1 cellular context compared by ENCODE assay signal in the genomic region with DNA sequence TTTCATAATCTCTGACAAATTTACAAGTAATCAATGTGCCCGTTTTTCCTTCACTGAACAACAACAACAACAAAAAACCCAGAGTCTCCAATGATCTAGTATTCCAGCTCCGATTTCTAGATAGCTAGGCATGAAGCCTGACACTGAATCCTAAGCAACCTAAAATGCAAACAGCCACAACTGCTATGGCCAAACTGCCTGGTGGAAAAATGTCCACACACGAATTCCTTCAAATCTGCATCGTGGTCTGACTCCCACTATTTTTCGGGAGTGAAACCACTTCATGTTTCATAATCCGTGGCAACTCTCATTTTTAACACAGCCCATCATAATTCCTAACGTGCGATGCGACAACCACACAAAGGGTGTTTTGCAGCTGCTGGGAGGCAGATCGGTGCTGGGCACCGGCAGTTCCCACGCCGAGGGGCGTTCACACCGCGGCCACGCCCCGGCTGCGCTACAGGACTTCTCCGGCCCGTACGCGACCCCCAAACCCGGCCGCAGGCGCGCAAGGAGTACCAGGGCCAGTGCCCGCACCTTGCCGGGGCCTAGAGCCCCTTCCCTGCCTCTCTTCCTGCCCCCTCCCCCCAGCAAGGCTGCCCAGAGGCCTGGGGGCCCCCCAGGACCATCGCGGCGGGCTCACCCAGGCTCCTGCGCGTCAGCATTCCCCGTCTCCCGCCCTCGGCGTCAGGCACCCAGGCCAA.
TF ChIP-seq lines count a peak whose summit lies in the region.

No MANE protein-coding gene starts in this region.

TF ChIP-seq in K562, 482 proteins besides CTCF, POLR2A, EP300 and RAD21 (continued from another document and continues in another):
- TF ChIP-seq, protein P1, sequence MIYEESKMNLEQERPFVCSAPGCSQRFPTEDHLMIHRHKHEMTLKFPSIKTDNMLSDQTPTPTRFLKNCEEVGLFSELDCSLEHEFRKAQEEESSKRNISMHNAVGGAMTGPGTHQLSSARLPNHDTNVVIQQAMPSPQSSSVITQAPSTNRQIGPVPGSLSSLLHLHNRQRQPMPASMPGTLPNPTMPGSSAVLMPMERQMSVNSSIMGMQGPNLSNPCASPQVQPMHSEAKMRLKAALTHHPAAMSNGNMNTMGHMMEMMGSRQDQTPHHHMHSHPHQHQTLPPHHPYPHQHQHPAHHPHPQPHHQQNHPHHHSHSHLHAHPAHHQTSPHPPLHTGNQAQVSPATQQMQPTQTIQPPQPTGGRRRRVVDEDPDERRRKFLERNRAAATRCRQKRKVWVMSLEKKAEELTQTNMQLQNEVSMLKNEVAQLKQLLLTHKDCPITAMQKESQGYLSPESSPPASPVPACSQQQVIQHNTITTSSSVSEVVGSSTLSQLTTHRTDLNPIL (CRISPR knock-in tag; IDR thresholded peaks at IDR 0.05) = no peak
- no peak for TF ChIP-seq CEBPG (CRISPR knock-in tag; IDR thresholded peaks at IDR 0.05)
- no peak for TF ChIP-seq CEBPG (tag; conservative IDR thresholded peaks at IDR 0.05 in 1 of 2, IDR thresholded peaks at IDR 0.05 in 1 of 2)
- no peak for TF ChIP-seq ZBTB1 (CRISPR knock-in tag; IDR thresholded peaks at IDR 0.05; ENCODE audit: borderline replicate concordance, low read depth)
- TF ChIP-seq TARDBP (IDR thresholded peaks at IDR 0.05) = no peak
- TF ChIP-seq, protein P2, sequence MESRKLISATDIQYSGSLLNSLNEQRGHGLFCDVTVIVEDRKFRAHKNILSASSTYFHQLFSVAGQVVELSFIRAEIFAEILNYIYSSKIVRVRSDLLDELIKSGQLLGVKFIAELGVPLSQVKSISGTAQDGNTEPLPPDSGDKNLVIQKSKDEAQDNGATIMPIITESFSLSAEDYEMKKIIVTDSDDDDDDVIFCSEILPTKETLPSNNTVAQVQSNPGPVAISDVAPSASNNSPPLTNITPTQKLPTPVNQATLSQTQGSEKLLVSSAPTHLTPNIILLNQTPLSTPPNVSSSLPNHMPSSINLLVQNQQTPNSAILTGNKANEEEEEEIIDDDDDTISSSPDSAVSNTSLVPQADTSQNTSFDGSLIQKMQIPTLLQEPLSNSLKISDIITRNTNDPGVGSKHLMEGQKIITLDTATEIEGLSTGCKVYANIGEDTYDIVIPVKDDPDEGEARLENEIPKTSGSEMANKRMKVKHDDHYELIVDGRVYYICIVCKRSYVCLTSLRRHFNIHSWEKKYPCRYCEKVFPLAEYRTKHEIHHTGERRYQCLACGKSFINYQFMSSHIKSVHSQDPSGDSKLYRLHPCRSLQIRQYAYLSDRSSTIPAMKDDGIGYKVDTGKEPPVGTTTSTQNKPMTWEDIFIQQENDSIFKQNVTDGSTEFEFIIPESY (CRISPR knock-in tag; IDR thresholded peaks at IDR 0.05) = no peak
- TF ChIP-seq SUPT5H (IDR thresholded peaks at IDR 0.05) = no peak
- no peak for TF ChIP-seq MIER1 (IDR thresholded peaks at IDR 0.05; ENCODE audit: low read depth)
- TF ChIP-seq, protein P3, sequence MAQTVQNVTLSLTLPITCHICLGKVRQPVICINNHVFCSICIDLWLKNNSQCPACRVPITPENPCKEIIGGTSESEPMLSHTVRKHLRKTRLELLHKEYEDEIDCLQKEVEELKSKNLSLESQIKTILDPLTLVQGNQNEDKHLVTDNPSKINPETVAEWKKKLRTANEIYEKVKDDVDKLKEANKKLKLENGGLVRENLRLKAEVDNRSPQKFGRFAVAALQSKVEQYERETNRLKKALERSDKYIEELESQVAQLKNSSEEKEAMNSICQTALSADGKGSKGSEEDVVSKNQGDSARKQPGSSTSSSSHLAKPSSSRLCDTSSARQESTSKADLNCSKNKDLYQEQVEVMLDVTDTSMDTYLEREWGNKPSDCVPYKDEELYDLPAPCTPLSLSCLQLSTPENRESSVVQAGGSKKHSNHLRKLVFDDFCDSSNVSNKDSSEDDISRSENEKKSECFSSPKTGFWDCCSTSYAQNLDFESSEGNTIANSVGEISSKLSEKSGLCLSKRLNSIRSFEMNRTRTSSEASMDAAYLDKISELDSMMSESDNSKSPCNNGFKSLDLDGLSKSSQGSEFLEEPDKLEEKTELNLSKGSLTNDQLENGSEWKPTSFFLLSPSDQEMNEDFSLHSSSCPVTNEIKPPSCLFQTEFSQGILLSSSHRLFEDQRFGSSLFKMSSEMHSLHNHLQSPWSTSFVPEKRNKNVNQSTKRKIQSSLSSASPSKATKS (CRISPR knock-in tag; IDR thresholded peaks at IDR 0.05) = no peak
- TF ChIP-seq, protein P4, sequence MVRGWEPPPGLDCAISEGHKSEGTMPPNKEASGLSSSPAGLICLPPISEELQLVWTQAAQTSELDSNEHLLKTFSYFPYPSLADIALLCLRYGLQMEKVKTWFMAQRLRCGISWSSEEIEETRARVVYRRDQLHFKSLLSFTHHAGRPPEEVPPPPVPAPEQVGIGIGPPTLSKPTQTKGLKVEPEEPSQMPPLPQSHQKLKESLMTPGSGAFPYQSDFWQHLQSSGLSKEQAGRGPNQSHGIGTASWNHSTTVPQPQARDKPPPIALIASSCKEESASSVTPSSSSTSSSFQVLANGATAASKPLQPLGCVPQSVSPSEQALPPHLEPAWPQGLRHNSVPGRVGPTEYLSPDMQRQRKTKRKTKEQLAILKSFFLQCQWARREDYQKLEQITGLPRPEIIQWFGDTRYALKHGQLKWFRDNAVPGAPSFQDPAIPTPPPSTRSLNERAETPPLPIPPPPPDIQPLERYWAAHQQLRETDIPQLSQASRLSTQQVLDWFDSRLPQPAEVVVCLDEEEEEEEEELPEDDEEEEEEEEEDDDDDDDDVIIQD (CRISPR knock-in tag; IDR thresholded peaks at IDR 0.05) = no peak
- no peak for TF ChIP-seq WHSC1 (IDR thresholded peaks at IDR 0.05; ENCODE audit: low read length)
- no peak for TF ChIP-seq ELF4 (CRISPR knock-in tag; IDR thresholded peaks at IDR 0.05)
- TF ChIP-seq, protein P5, sequence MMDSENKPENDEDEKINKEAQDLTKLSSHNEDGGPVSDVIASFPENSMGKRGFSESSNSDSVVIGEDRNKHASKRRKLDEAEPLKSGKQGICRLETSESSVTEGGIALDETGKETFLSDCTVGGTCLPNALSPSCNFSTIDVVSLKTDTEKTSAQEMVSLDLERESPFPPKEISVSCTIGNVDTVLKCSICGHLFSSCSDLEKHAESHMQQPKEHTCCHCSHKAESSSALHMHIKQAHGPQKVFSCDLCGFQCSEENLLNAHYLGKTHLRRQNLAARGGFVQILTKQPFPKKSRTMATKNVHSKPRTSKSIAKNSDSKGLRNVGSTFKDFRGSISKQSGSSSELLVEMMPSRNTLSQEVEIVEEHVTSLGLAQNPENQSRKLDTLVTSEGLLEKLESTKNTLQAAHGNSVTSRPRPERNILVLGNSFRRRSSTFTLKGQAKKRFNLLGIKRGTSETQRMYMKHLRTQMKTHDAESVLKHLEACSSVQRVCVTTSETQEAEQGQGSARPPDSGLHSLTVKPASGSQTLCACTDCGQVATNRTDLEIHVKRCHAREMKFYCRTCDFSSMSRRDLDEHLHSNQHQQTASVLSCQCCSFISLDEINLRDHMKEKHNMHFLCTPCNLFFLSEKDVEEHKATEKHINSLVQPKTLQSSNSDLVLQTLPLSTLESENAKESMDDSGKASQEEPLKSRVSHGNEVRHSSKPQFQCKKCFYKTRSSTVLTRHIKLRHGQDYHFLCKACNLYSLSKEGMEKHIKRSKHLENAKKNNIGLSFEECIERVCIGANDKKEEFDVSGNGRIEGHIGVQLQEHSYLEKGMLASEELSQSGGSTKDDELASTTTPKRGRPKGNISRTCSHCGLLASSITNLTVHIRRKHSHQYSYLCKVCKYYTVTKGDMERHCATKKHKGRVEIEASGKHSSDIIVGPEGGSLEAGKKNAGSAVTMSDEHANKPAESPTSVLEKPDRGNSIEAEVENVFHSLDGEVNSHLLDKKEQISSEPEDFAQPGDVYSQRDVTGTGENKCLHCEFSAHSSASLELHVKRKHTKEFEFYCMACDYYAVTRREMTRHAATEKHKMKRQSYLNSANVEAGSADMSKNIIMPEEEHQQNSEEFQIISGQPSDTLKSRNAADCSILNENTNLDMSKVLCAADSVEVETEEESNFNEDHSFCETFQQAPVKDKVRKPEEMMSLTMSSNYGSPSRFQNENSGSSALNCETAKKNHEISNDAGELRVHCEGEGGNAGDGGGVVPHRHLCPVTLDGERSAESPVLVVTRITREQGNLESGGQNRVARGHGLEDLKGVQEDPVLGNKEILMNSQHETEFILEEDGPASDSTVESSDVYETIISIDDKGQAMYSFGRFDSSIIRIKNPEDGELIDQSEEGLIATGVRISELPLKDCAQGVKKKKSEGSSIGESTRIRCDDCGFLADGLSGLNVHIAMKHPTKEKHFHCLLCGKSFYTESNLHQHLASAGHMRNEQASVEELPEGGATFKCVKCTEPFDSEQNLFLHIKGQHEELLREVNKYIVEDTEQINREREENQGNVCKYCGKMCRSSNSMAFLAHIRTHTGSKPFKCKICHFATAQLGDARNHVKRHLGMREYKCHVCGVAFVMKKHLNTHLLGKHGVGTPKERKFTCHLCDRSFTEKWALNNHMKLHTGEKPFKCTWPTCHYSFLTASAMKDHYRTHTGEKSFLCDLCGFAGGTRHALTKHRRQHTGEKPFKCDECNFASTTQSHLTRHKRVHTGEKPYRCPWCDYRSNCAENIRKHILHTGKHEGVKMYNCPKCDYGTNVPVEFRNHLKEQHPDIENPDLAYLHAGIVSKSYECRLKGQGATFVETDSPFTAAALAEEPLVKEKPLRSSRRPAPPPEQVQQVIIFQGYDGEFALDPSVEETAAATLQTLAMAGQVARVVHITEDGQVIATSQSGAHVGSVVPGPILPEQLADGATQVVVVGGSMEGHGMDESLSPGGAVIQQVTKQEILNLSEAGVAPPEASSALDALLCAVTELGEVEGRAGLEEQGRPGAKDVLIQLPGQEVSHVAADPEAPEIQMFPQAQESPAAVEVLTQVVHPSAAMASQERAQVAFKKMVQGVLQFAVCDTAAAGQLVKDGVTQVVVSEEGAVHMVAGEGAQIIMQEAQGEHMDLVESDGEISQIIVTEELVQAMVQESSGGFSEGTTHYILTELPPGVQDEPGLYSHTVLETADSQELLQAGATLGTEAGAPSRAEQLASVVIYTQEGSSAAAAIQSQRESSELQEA (IDR thresholded peaks at IDR 0.05; ENCODE audit: low read depth) = no peak
- TF ChIP-seq, protein P6, sequence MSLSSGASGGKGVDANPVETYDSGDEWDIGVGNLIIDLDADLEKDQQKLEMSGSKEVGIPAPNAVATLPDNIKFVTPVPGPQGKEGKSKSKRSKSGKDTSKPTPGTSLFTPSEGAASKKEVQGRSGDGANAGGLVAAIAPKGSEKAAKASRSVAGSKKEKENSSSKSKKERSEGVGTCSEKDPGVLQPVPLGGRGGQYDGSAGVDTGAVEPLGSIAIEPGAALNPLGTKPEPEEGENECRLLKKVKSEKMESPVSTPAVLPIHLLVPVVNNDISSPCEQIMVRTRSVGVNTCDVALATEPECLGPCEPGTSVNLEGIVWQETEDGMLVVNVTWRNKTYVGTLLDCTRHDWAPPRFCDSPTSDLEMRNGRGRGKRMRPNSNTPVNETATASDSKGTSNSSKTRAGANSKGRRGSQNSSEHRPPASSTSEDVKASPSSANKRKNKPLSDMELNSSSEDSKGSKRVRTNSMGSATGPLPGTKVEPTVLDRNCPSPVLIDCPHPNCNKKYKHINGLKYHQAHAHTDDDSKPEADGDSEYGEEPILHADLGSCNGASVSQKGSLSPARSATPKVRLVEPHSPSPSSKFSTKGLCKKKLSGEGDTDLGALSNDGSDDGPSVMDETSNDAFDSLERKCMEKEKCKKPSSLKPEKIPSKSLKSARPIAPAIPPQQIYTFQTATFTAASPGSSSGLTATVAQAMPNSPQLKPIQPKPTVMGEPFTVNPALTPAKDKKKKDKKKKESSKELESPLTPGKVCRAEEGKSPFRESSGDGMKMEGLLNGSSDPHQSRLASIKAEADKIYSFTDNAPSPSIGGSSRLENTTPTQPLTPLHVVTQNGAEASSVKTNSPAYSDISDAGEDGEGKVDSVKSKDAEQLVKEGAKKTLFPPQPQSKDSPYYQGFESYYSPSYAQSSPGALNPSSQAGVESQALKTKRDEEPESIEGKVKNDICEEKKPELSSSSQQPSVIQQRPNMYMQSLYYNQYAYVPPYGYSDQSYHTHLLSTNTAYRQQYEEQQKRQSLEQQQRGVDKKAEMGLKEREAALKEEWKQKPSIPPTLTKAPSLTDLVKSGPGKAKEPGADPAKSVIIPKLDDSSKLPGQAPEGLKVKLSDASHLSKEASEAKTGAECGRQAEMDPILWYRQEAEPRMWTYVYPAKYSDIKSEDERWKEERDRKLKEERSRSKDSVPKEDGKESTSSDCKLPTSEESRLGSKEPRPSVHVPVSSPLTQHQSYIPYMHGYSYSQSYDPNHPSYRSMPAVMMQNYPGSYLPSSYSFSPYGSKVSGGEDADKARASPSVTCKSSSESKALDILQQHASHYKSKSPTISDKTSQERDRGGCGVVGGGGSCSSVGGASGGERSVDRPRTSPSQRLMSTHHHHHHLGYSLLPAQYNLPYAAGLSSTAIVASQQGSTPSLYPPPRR (CRISPR knock-in tag; IDR thresholded peaks at IDR 0.05; ENCODE audit: borderline replicate concordance) = no peak
- TF ChIP-seq NELFE (IDR thresholded peaks at IDR 0.05; ENCODE audit: insufficient read depth, insufficient read length) = no peak
- no peak for TF ChIP-seq ZNF764 (CRISPR knock-in tag; IDR thresholded peaks at IDR 0.05; ENCODE audit: low read depth)
- TF ChIP-seq SAFB (IDR thresholded peaks at IDR 0.05; ENCODE audit: borderline replicate concordance, low read depth, low read length) = no peak
- TF ChIP-seq DMBX1 (CRISPR knock-in tag; IDR thresholded peaks at IDR 0.05; ENCODE audit: borderline replicate concordance) = no peak
- TF ChIP-seq HDAC3 (IDR thresholded peaks at IDR 0.05; ENCODE audit: borderline replicate concordance, partially characterized antibody) = no peak
- TF ChIP-seq, protein P7, sequence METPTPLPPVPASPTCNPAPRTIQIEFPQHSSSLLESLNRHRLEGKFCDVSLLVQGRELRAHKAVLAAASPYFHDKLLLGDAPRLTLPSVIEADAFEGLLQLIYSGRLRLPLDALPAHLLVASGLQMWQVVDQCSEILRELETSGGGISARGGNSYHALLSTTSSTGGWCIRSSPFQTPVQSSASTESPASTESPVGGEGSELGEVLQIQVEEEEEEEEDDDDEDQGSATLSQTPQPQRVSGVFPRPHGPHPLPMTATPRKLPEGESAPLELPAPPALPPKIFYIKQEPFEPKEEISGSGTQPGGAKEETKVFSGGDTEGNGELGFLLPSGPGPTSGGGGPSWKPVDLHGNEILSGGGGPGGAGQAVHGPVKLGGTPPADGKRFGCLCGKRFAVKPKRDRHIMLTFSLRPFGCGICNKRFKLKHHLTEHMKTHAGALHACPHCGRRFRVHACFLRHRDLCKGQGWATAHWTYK (CRISPR knock-in tag; IDR thresholded peaks at IDR 0.05) = no peak
- TF ChIP-seq E2F3 (CRISPR knock-in tag; IDR thresholded peaks at IDR 0.05) = no peak
- no peak for TF ChIP-seq STAT5B (CRISPR knock-in tag; IDR thresholded peaks at IDR 0.05)
- peak; percentile 10; the same call in 1 of the 2 replicates for TF ChIP-seq SP1 (CRISPR knock-in tag; IDR thresholded peaks at IDR 0.05)
- TF ChIP-seq, protein P8, sequence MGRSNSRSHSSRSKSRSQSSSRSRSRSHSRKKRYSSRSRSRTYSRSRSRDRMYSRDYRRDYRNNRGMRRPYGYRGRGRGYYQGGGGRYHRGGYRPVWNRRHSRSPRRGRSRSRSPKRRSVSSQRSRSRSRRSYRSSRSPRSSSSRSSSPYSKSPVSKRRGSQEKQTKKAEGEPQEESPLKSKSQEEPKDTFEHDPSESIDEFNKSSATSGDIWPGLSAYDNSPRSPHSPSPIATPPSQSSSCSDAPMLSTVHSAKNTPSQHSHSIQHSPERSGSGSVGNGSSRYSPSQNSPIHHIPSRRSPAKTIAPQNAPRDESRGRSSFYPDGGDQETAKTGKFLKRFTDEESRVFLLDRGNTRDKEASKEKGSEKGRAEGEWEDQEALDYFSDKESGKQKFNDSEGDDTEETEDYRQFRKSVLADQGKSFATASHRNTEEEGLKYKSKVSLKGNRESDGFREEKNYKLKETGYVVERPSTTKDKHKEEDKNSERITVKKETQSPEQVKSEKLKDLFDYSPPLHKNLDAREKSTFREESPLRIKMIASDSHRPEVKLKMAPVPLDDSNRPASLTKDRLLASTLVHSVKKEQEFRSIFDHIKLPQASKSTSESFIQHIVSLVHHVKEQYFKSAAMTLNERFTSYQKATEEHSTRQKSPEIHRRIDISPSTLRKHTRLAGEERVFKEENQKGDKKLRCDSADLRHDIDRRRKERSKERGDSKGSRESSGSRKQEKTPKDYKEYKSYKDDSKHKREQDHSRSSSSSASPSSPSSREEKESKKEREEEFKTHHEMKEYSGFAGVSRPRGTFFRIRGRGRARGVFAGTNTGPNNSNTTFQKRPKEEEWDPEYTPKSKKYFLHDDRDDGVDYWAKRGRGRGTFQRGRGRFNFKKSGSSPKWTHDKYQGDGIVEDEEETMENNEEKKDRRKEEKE (IDR thresholded peaks at IDR 0.05; ENCODE audit: borderline replicate concordance in 1 of 2, control insufficient read depth in 1 of 2, low read depth in 2 of 2, low read length in 1 of 2) = no peak
